20 cellular contexts compared by ENCODE assay signal in the genomic region with DNA sequence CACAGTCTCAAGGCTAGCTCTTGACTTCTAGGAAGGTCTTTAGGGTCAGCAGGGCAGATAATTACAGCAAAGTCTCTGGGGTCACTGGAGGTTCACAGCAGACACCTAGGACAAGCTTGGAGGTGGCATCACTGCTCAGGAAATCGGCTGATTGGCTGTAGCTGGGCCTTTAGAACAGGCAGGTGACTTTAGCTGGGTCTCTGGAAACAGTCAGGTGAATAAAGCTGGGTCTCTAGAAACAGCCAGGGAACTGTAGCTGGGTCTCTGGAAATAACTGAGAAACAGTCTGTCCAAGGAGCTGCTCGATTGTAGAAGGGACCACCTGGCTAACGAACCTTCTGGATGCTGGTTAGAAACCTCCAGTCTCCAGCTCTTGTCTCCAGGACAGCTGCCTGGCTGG. TPM values are rescaled to one million over a fixed set of nuclear protein-coding genes. Genes with fewer than 3 reads are reported as not detected.
DNase-seq lines count a peak whose midpoint lies in the region; ATAC-seq, FAIRE-seq and TF ChIP-seq lines count a peak whose summit lies in the region.
"Had no signal": no experiment of that assay in that cellular context is flagged by ENCODE, and none has a peak within 500 bp of the region (broad histone marks: within the 10 kb centered on the region; RNA-seq: fewer than 3 reads in every experiment).

No MANE protein-coding gene starts in this region.

- H3K4me1 ChIP-seq in HepG2 (ENCODE audit: insufficient read depth, low read length) (no peaks in the 10 kb centered on the region), right lobe of liver (no peaks in the 10 kb centered on the region), K562 (replicated peaks in 1 of 2; ENCODE audit: control insufficient read depth in 2 of 2, insufficient read depth in 2 of 2, low read length in 2 of 2) (peaks cover 0 to 3% of the 10 kb centered on the region in 2 experiments; a peak in 2 of 5 replicates), neutrophil (ENCODE audit: control insufficient read depth in 1 of 2, insufficient read depth in 1 of 2, low read depth in 1 of 2, low read length in 1 of 2) (peaks cover 21 to 26% of the 10 kb centered on the region in 2 experiments)

- 25% methylated on average over 1 of the region's 3 CpGs for WGBS in HepG2 (ENCODE audit: low lambda C conversion rate)
- 0% methylated on average over 1 of the region's 3 CpGs for WGBS in right lobe of liver (ENCODE audit: insufficient coverage, low coverage, low lambda C conversion rate, missing lambda C conversion rate)
- WGBS in K562 (ENCODE audit: insufficient coverage, low coverage, missing lambda C conversion rate), result 4% methylated on average over 3 of the region's 3 CpGs

- intact Hi-C loops in HepG2 (cut with micrococcal nuclease; ENCODE audit: unreplicated experiment), result loop anchor here (5.0 kb wide), 1 partner anchor 38 kb away; no protein-coding TSS in a partner anchor
- intact Hi-C loops in right lobe of liver (cut with DNase I), result no loop called here
- intact Hi-C loops in K562 (cut with micrococcal nuclease), result loop anchor here (2.0 kb wide), 1 partner anchor 30 kb away; no protein-coding TSS in a partner anchor

- H3K27ac ChIP-seq in HepG2 (ENCODE audit: extremely low read length, insufficient read depth, low read length), result no peak overlapping the region
- H3K27ac ChIP-seq in right lobe of liver, result no peak overlapping the region
- H3K27ac ChIP-seq in K562 (ENCODE audit: extremely low read depth, low read depth, low read length), result no peak overlapping the region
- H3K27ac ChIP-seq in neutrophil, result peak overlapping the region; percentile 57
- H3K27ac ChIP-seq: C4-2B had no signal

- no peak for TF ChIP-seq EP300 in HepG2 (IDR thresholded peaks at IDR 0.05; ENCODE audit: low read depth in 2 of 2, low read length in 2 of 2)
- TF ChIP-seq EP300 in HepG2 (CRISPR knock-in tag; IDR thresholded peaks at IDR 0.05; ENCODE audit: borderline replicate concordance), result no peak
- TF ChIP-seq EP300 in K562 (IDR thresholded peaks at IDR 0.05; ENCODE audit: low read length), result no peak

- TF ChIP-seq CTCF in HepG2 (CRISPR knock-in tag; IDR thresholded peaks at IDR 0.05) (no peak), right lobe of liver (IDR thresholded peaks at IDR 0.05) (no peak), K562 (IDR thresholded peaks at IDR 0.05 in 2 of 3, conservative IDR thresholded peaks at IDR 0.05 in 1 of 3; ENCODE audit: insufficient read depth in 2 of 3, low read depth in 1 of 3, low read length in 3 of 3) (no peak), neutrophil (IDR thresholded peaks at IDR 0.05) (no peak)

- DNase-seq in HepG2 (ENCODE audit: low spot score), result no peak
- DNase-seq in right lobe of liver, result no peak
- DNase-seq in K562 (ENCODE audit: extremely low read depth in 1 of 4, low spot score in 3 of 4), result no peak
- DNase-seq in activated naive CD4-positive, alpha-beta T cell treated with Interleukin-2 at 50 U/mL for 16 hours, result no peak
- no peak for DNase-seq in NCI-H526 treated with DMSO at 0.1 percent for 48 hours (lab: John Stamatoyannopoulos, UW)
- DNase-seq: 8988T; CD4-positive, alpha-beta memory T cell; DMS153; DMS79; GDM1; H7 had no signal

- H3K79me2 ChIP-seq in HepG2 (ENCODE audit: insufficient read depth, low read length) (no peaks in the 10 kb centered on the region), K562 (ENCODE audit: control insufficient read depth, insufficient read depth, low read length) (no peaks in the 10 kb centered on the region)

- H3K4me3 ChIP-seq in HepG2 (replicated peaks in 1 of 3; ENCODE audit: insufficient read depth in 1 of 3, low read depth in 2 of 3, low read length in 3 of 3), result no peak overlapping the region
- no peak overlapping the region for H3K4me3 ChIP-seq in right lobe of liver
- no peak overlapping the region for H3K4me3 ChIP-seq in K562
- no peak overlapping the region for H3K4me3 ChIP-seq in neutrophil (ENCODE audit: low read depth in 1 of 2, low read length in 1 of 2)
- H3K4me3 ChIP-seq: GM23338 had no signal

- H2AFZ ChIP-seq in HepG2 (ENCODE audit: low read length) (no peak overlapping the region), K562 (ENCODE audit: low read depth, low read length) (no peak overlapping the region)

- POLR2A ChIA-PET in HepG2 (lab: Yijun Ruan, JAX) (no interaction called here), K562 (lab: Yijun Ruan, JAX) (no interaction called here)

- H3K27me3 ChIP-seq in HepG2 (ENCODE audit: control insufficient read depth in 1 of 2, insufficient read depth in 2 of 2, low read length in 2 of 2) (no peaks in the 10 kb centered on the region), right lobe of liver (no peaks in the 10 kb centered on the region), K562 (ENCODE audit: control insufficient read depth in 2 of 2, insufficient read depth in 2 of 2, low read length in 2 of 2) (peaks cover 8 to 40% of the 10 kb centered on the region in 2 experiments; a peak in 4 of 5 replicates), neutrophil (no peaks in the 10 kb centered on the region)

- CTCF ChIA-PET in HepG2 (lab: Yijun Ruan, JAX; ENCODE audit: low intra/inter-chr PET ratio, low total read pairs), result interaction anchor here (0.8 kb wide), 1 partner anchor 30 kb away, joined by 3 read pairs; no protein-coding TSS in a partner anchor
- CTCF ChIA-PET in K562 (lab: Yijun Ruan, JAX; ENCODE audit: low intra/inter-chr PET ratio), result no interaction called here

- H3K9ac ChIP-seq in HepG2 (ENCODE audit: insufficient read depth, low read depth, low read length) (no peak overlapping the region), K562 (ENCODE audit: insufficient read depth in 1 of 2, low read depth in 2 of 2, low read length in 2 of 2) (no peak overlapping the region; a peak in 1 of 4 replicates)

- ATAC-seq in HepG2 (no peak), right lobe of liver (no peak), K562 (no peak), HG02763 (IDR thresholded peaks at IDR 0.05; ENCODE audit: unreplicated experiment) (no peak)

- no peaks in the 10 kb centered on the region for H3K9me1 ChIP-seq in K562 (ENCODE audit: control insufficient read depth, insufficient read depth, low read length)

- no TSS peak for BruUV-seq in HepG2 (replicated peaks; lab: Mats Ljungman, UMichigan)
- BruUV-seq in K562 (replicated peaks; lab: Mats Ljungman, UMichigan), result no TSS peak

- no peak overlapping the region for H3K4me2 ChIP-seq in HepG2 (ENCODE audit: low read depth, low read length)
- H3K4me2 ChIP-seq in K562 (ENCODE audit: insufficient read depth, low read length), result no peak overlapping the region
- H3K4me2 ChIP-seq: GM23338 had no signal

- no peaks in the 10 kb centered on the region for H3K9me3 ChIP-seq in HepG2 (ENCODE audit: low read length)
- H3K9me3 ChIP-seq in right lobe of liver, result no peaks in the 10 kb centered on the region
- H3K9me3 ChIP-seq in K562 (replicated peaks; ENCODE audit: control insufficient read depth, insufficient read depth, low read depth, low read length), result no peaks in the 10 kb centered on the region
- H3K9me3 ChIP-seq in neutrophil, result no peaks in the 10 kb centered on the region

- H4K20me1 ChIP-seq in HepG2 (ENCODE audit: insufficient read depth, low read length), result no peaks in the 10 kb centered on the region
- H4K20me1 ChIP-seq in K562 (replicated peaks; ENCODE audit: control insufficient read depth, insufficient read depth, low read length), result no peaks in the 10 kb centered on the region

- TF ChIP-seq RAD21 in HepG2 (CRISPR knock-in tag; IDR thresholded peaks at IDR 0.05) (no peak), K562 (CRISPR knock-in tag; conservative IDR thresholded peaks at IDR 0.05 in 1 of 2, IDR thresholded peaks at IDR 0.05 in 1 of 2) (no peak)

- H3K36me3 ChIP-seq in HepG2 (replicated peaks in 1 of 2; ENCODE audit: control insufficient read depth in 1 of 2, insufficient read depth in 2 of 2, low read length in 2 of 2) (no peaks in the 10 kb centered on the region), right lobe of liver (no peaks in the 10 kb centered on the region), K562 (ENCODE audit: control insufficient read depth, insufficient read depth, low read length) (no peaks in the 10 kb centered on the region), neutrophil (peaks cover 19% of the 10 kb centered on the region)

- in situ Hi-C loops in HepG2 (cut with HindIII; ENCODE audit: extremely low pct_ligation_motif_present, low pct_unique_long_range_greater_than_20kb), result no loop called here
- in situ Hi-C loops in K562 (cut with MboI), result no loop called here

- TF ChIP-seq POLR2A in HepG2 (IDR thresholded peaks at IDR 0.05; ENCODE audit: insufficient read depth in 1 of 2, low read depth in 2 of 2, low read length in 2 of 2), result no peak
- TF ChIP-seq POLR2A in right lobe of liver (IDR thresholded peaks at IDR 0.05), result no peak
- no peak for TF ChIP-seq POLR2A in K562 (conservative IDR thresholded peaks at IDR 0.05)

- FAIRE-seq in HepG2 (lab: Jason Lieb, UNC) (no peak), K562 (lab: Jason Lieb, UNC) (no peak)
- FAIRE-seq: GM12892, GM18507 had no signal

RNA-seq across cellular contexts. Expression of a gene that starts 10.0 kb away (rescaled TPM):
- total RNA-seq in HepG2 (2016; rRNA removed; fragmentation: Illumina TruSeq; extraction: Trizol) (0.70 and 1.2 TPM in 2 replicates), right lobe of liver (10 to 100 TPM in 2 of 6 experiments, 1 to 10 TPM in 4; 2.9 to 15.3 (median 4.9) TPM), K562 (2014; rRNA removed) (not detected in 2 replicates), K562 (2014; rRNA removed; fragmentation: Illumina TruSeq; extraction: Trizol) (not detected in 2 replicates), K562 (2015; rRNA removed; fragmentation: Illumina TruSeq; extraction: Trizol) (0.23 and 0.54 TPM in 2 replicates), K562 (2021) (0.20 and 0.24 TPM in 2 replicates)
- total RNA-seq in HepG2 (2016; cell fraction: cytosol; rRNA removed; fragmentation: Illumina TruSeq; extraction: Trizol; ENCODE audit: low read depth), result 0.26 and 0.51 TPM in 2 replicates
- total RNA-seq in HepG2 (2016; cell fraction: insoluble cytoplasmic fraction; rRNA removed; fragmentation: Illumina TruSeq; extraction: Trizol), result 0.95 and 1.0 TPM in 2 replicates
- 0.79 and 1.1 TPM in 2 replicates for total RNA-seq in HepG2 (2016; cell fraction: membrane; rRNA removed; fragmentation: Illumina TruSeq; extraction: Trizol)
- total RNA-seq in HepG2 (2016; cell fraction: nucleus; rRNA removed; fragmentation: Illumina TruSeq; extraction: Trizol), result 1.8 and 3.2 TPM in 2 replicates
- polyA plus RNA-seq in HepG2 (2011; rRNA removed) (0.75 and 1.1 TPM in 2 replicates), K562 (2011; rRNA removed) (not detected in 2 replicates), K562 (2014; fragmentation: Illumina TruSeq; extraction: Trizol) (0.12 TPM in 1 of 2 replicates, not detected in the other), K562 (2014; fragmentation: Nextera tagmentation; extraction: Ambion mirVana) (not detected), K562 (2014; rRNA removed) (0.12 TPM in 1 of 2 replicates, not detected in the other)
- 0.64 and 0.74 TPM in 2 replicates for polyA plus RNA-seq in HepG2 (2011; cell fraction: cytosol; rRNA removed)
- polyA plus RNA-seq in HepG2 (2011; cell fraction: nucleus; rRNA removed), result 1.1 and 1.5 TPM in 2 replicates
- polyA plus RNA-seq in HepG2 (2012), result 0.17 TPM in 1 of 2 replicates, not detected in the other
- 0.64 and 0.71 TPM in 2 replicates for polyA plus RNA-seq in HepG2 (2016; cell fraction: cytosol; fragmentation: Illumina TruSeq; extraction: Trizol; ENCODE audit: low read depth)
- polyA plus RNA-seq in HepG2 (2016; cell fraction: insoluble cytoplasmic fraction; fragmentation: Illumina TruSeq; extraction: Trizol; ENCODE audit: low read depth), result 1.0 and 1.2 TPM in 2 replicates
- polyA plus RNA-seq in HepG2 (2016; cell fraction: membrane; fragmentation: Illumina TruSeq; extraction: Trizol; ENCODE audit: low read depth), result 1.2 and 1.6 TPM in 2 replicates
- 2.8 and 3.2 TPM in 2 replicates for polyA plus RNA-seq in HepG2 (2016; cell fraction: nucleus; fragmentation: Illumina TruSeq; extraction: Trizol; ENCODE audit: insufficient read depth, low read depth)
- 0.66 TPM in 1 of 2 replicates, not detected in the other for polyA minus RNA-seq in HepG2 (2011; rRNA and poly(A)+ RNA removed; ENCODE audit: low replicate concordance)
- polyA minus RNA-seq in HepG2 (2011; cell fraction: cytosol; rRNA and poly(A)+ RNA removed), result 0.79 TPM in 1 of 2 replicates, not detected in the other
- polyA minus RNA-seq in HepG2 (2011; cell fraction: nucleus; rRNA and poly(A)+ RNA removed), result 0.90 and 2.0 TPM in 2 replicates
- not detected in 2 replicates for total RNA-seq in K562 (2011; cell fraction: chromatin; rRNA removed; ENCODE audit: low replicate concordance)
- not detected in 2 replicates for total RNA-seq in K562 (2011; cell fraction: nucleolus; rRNA removed)
- total RNA-seq in K562 (2011; cell fraction: nucleoplasm; rRNA removed), result not detected in 2 replicates
- polyA plus RNA-seq in K562 (2011; cell fraction: cytosol; rRNA removed), result not detected in 2 replicates
- not detected in 2 replicates for polyA plus RNA-seq in K562 (2011; cell fraction: nucleus; rRNA removed)
- polyA plus RNA-seq in K562 (2012), result 0.40 and 7.6 TPM in 2 replicates
- polyA minus RNA-seq in K562 (2011; rRNA and poly(A)+ RNA removed), result not detected in 2 replicates
- not detected in 2 replicates for polyA minus RNA-seq in K562 (2011; cell fraction: cytosol; rRNA and poly(A)+ RNA removed)
- not detected in 2 replicates for polyA minus RNA-seq in K562 (2011; cell fraction: nucleus; rRNA and poly(A)+ RNA removed)
- total RNA-seq: A673, Daoy had no signal
- polyA plus RNA-seq: AG04450 had no signal

RNA-seq across cellular contexts. Expression of a gene that starts 15.8 kb away (rescaled TPM):
- total RNA-seq in HepG2 (2016; rRNA removed; fragmentation: Illumina TruSeq; extraction: Trizol) (not detected in 2 replicates), right lobe of liver (1 to 10 TPM in 1 of 6 experiments, under 1 TPM in 2, not detected in 3; 0.12 to 1.2 (median 0.78) TPM), K562 (2014; rRNA removed) (not detected in 2 replicates), K562 (2014; rRNA removed; fragmentation: Illumina TruSeq; extraction: Trizol) (not detected in 2 replicates), K562 (2015; rRNA removed; fragmentation: Illumina TruSeq; extraction: Trizol) (not detected in 2 replicates), K562 (2021) (not detected in 2 replicates)
- not detected in 2 replicates for total RNA-seq in HepG2 (2016; cell fraction: cytosol; rRNA removed; fragmentation: Illumina TruSeq; extraction: Trizol; ENCODE audit: low read depth)
- total RNA-seq in HepG2 (2016; cell fraction: insoluble cytoplasmic fraction; rRNA removed; fragmentation: Illumina TruSeq; extraction: Trizol), result not detected in 2 replicates
- total RNA-seq in HepG2 (2016; cell fraction: membrane; rRNA removed; fragmentation: Illumina TruSeq; extraction: Trizol), result not detected in 2 replicates
- not detected in 2 replicates for total RNA-seq in HepG2 (2016; cell fraction: nucleus; rRNA removed; fragmentation: Illumina TruSeq; extraction: Trizol)
- polyA plus RNA-seq in HepG2 (2011; rRNA removed) (0.07 and 0.72 TPM in 2 replicates), K562 (2011; rRNA removed) (not detected in 2 replicates), K562 (2014; fragmentation: Illumina TruSeq; extraction: Trizol) (not detected in 2 replicates), K562 (2014; fragmentation: Nextera tagmentation; extraction: Ambion mirVana) (not detected), K562 (2014; rRNA removed) (not detected in 2 replicates)
- polyA plus RNA-seq in HepG2 (2011; cell fraction: cytosol; rRNA removed), result 0.48 TPM in 1 of 2 replicates, not detected in the other
- 0.09 and 0.10 TPM in 2 replicates for polyA plus RNA-seq in HepG2 (2011; cell fraction: nucleus; rRNA removed)
- not detected in 2 replicates for polyA plus RNA-seq in HepG2 (2012)
- not detected in 2 replicates for polyA plus RNA-seq in HepG2 (2016; cell fraction: cytosol; fragmentation: Illumina TruSeq; extraction: Trizol; ENCODE audit: low read depth)
- not detected in 2 replicates for polyA plus RNA-seq in HepG2 (2016; cell fraction: insoluble cytoplasmic fraction; fragmentation: Illumina TruSeq; extraction: Trizol; ENCODE audit: low read depth)
- not detected in 2 replicates for polyA plus RNA-seq in HepG2 (2016; cell fraction: membrane; fragmentation: Illumina TruSeq; extraction: Trizol; ENCODE audit: low read depth)
- not detected in 2 replicates for polyA plus RNA-seq in HepG2 (2016; cell fraction: nucleus; fragmentation: Illumina TruSeq; extraction: Trizol; ENCODE audit: insufficient read depth, low read depth)
- 2.2 TPM in 1 of 2 replicates, not detected in the other for polyA minus RNA-seq in HepG2 (2011; rRNA and poly(A)+ RNA removed; ENCODE audit: low replicate concordance)
- polyA minus RNA-seq in HepG2 (2011; cell fraction: cytosol; rRNA and poly(A)+ RNA removed), result not detected in 2 replicates
- polyA minus RNA-seq in HepG2 (2011; cell fraction: nucleus; rRNA and poly(A)+ RNA removed), result not detected in 2 replicates
- not detected in 2 replicates for total RNA-seq in K562 (2011; cell fraction: chromatin; rRNA removed; ENCODE audit: low replicate concordance)
- total RNA-seq in K562 (2011; cell fraction: nucleolus; rRNA removed), result not detected in 2 replicates
- total RNA-seq in K562 (2011; cell fraction: nucleoplasm; rRNA removed), result not detected in 2 replicates
- polyA plus RNA-seq in K562 (2011; cell fraction: cytosol; rRNA removed), result not detected in 2 replicates
- not detected in 2 replicates for polyA plus RNA-seq in K562 (2011; cell fraction: nucleus; rRNA removed)
- polyA plus RNA-seq in K562 (2012), result 0.53 TPM in 1 of 2 replicates, not detected in the other
- polyA minus RNA-seq in K562 (2011; rRNA and poly(A)+ RNA removed), result not detected in 2 replicates
- polyA minus RNA-seq in K562 (2011; cell fraction: cytosol; rRNA and poly(A)+ RNA removed), result not detected in 2 replicates
- not detected in 2 replicates for polyA minus RNA-seq in K562 (2011; cell fraction: nucleus; rRNA and poly(A)+ RNA removed)
- total RNA-seq: A673; CD4-positive, alpha-beta memory T cell; Daoy; GM23338; H7 had no signal
- polyA plus RNA-seq: AG04450, GM23338 had no signal

RNA-seq across cellular contexts. Expression of a gene that starts 41.8 kb away (rescaled TPM):
- total RNA-seq in HepG2 (2016; rRNA removed; fragmentation: Illumina TruSeq; extraction: Trizol), result not detected in 2 replicates
- total RNA-seq in HepG2 (2016; cell fraction: cytosol; rRNA removed; fragmentation: Illumina TruSeq; extraction: Trizol; ENCODE audit: low read depth), result not detected in 2 replicates
- total RNA-seq in HepG2 (2016; cell fraction: insoluble cytoplasmic fraction; rRNA removed; fragmentation: Illumina TruSeq; extraction: Trizol), result not detected in 2 replicates
- not detected in 2 replicates for total RNA-seq in HepG2 (2016; cell fraction: membrane; rRNA removed; fragmentation: Illumina TruSeq; extraction: Trizol)
- total RNA-seq in HepG2 (2016; cell fraction: nucleus; rRNA removed; fragmentation: Illumina TruSeq; extraction: Trizol), result not detected in 2 replicates
- not detected in 2 replicates for polyA plus RNA-seq in HepG2 (2011; rRNA removed)
- not detected in 2 replicates for polyA plus RNA-seq in HepG2 (2011; cell fraction: cytosol; rRNA removed)
- not detected in 2 replicates for polyA plus RNA-seq in HepG2 (2011; cell fraction: nucleus; rRNA removed)
- not detected in 2 replicates for polyA plus RNA-seq in HepG2 (2012)
- not detected in 2 replicates for polyA plus RNA-seq in HepG2 (2016; cell fraction: cytosol; fragmentation: Illumina TruSeq; extraction: Trizol; ENCODE audit: low read depth)
- not detected in 2 replicates for polyA plus RNA-seq in HepG2 (2016; cell fraction: insoluble cytoplasmic fraction; fragmentation: Illumina TruSeq; extraction: Trizol; ENCODE audit: low read depth)
- polyA plus RNA-seq in HepG2 (2016; cell fraction: membrane; fragmentation: Illumina TruSeq; extraction: Trizol; ENCODE audit: low read depth), result not detected in 2 replicates
- polyA plus RNA-seq in HepG2 (2016; cell fraction: nucleus; fragmentation: Illumina TruSeq; extraction: Trizol; ENCODE audit: insufficient read depth, low read depth), result not detected in 2 replicates
- not detected in 2 replicates for polyA minus RNA-seq in HepG2 (2011; rRNA and poly(A)+ RNA removed; ENCODE audit: low replicate concordance)
- polyA minus RNA-seq in HepG2 (2011; cell fraction: cytosol; rRNA and poly(A)+ RNA removed), result not detected in 2 replicates
- polyA minus RNA-seq in HepG2 (2011; cell fraction: nucleus; rRNA and poly(A)+ RNA removed), result not detected in 2 replicates
- 1 to 10 TPM in 5 of 6 experiments, under 1 TPM in 1; 0.98 to 4.3 (median 1.9) TPM for total RNA-seq in right lobe of liver
- total RNA-seq in K562 (2011; cell fraction: chromatin; rRNA removed; ENCODE audit: low replicate concordance), result not detected in 2 replicates
- not detected in 2 replicates for total RNA-seq in K562 (2011; cell fraction: nucleolus; rRNA removed)
- total RNA-seq in K562 (2011; cell fraction: nucleoplasm; rRNA removed), result not detected in 2 replicates
- total RNA-seq in K562 (2014; rRNA removed), result not detected in 2 replicates
- not detected in 2 replicates for total RNA-seq in K562 (2014; rRNA removed; fragmentation: Illumina TruSeq; extraction: Trizol)
- total RNA-seq in K562 (2015; rRNA removed; fragmentation: Illumina TruSeq; extraction: Trizol), result not detected in 2 replicates
- not detected in 2 replicates for total RNA-seq in K562 (2021)
- not detected in 2 replicates for polyA plus RNA-seq in K562 (2011; rRNA removed)
- not detected in 2 replicates for polyA plus RNA-seq in K562 (2011; cell fraction: cytosol; rRNA removed)
- not detected in 2 replicates for polyA plus RNA-seq in K562 (2011; cell fraction: nucleus; rRNA removed)
- not detected in 2 replicates for polyA plus RNA-seq in K562 (2012)
- not detected in 2 replicates for polyA plus RNA-seq in K562 (2014; fragmentation: Illumina TruSeq; extraction: Trizol)
- polyA plus RNA-seq in K562 (2014; fragmentation: Nextera tagmentation; extraction: Ambion mirVana), result not detected
- polyA plus RNA-seq in K562 (2014; rRNA removed), result not detected in 2 replicates
- not detected in 2 replicates for polyA minus RNA-seq in K562 (2011; rRNA and poly(A)+ RNA removed)
- polyA minus RNA-seq in K562 (2011; cell fraction: cytosol; rRNA and poly(A)+ RNA removed), result not detected in 2 replicates
- not detected in 2 replicates for polyA minus RNA-seq in K562 (2011; cell fraction: nucleus; rRNA and poly(A)+ RNA removed)
- total RNA-seq: A673, Daoy, GM23338, H7 had no signal
- polyA plus RNA-seq: AG04450; CD4-positive, alpha-beta memory T cell; GM23338 had no signal

Comparison
In these comparisons a context has a peak if more than half of its experiments do, and no peak if none do; other contexts are left out.
1. intact Hi-C loops: an anchor here in HepG2 (5.0 kb wide) and K562 (2.0 kb wide); none called in right lobe of liver.